In genomic region chr14:92575061-92575772, GRCh38 we compare ENCODE assay signal across 21 cellular contexts.
"Had no signal": no experiment of that assay in that cellular context is flagged by ENCODE, and none has a peak within 500 bp of the region (broad histone marks: within the 10 kb centered on the region; RNA-seq: fewer than 3 reads in every experiment).

No MANE protein-coding gene starts in this region.

- H3K36me3 Mint-ChIP-seq: brain had no signal

- H3K4me3 Mint-ChIP-seq: activated naive CD8-positive, alpha-beta T cell treated with anti-CD3 and anti-CD28 coated beads, Interleukin-2, amount 10 ng/mL, durations not matched to agents 7 days and 5 days; activated T-helper 17 cell treated with anti-CD3 and anti-CD28 coated beads, Interleukin-2, amount 50 U/mL, for 72 hours; brain; stimulated activated memory B cell treated with anti-CD40 and anti-IgM and Interleukin-4, amounts not matched to agents 10 μg/mL and 1 μg/mL and 100 μg/mL, for 72 hours had no signal

- H3K27me3 ChIP-seq: upper lobe of right lung had no signal

- H3K9me3 Mint-ChIP-seq: activated naive CD8-positive, alpha-beta T cell treated with anti-CD3 and anti-CD28 coated beads, Interleukin-2, amount 10 ng/mL, durations not matched to agents 7 days and 5 days; activated T-helper 17 cell treated with anti-CD3 and anti-CD28 coated beads, Interleukin-2, amount 50 U/mL, for 72 hours; stimulated activated memory B cell treated with anti-CD40 and anti-IgM and Interleukin-4, amounts not matched to agents 10 μg/mL and 1 μg/mL and 100 μg/mL, for 72 hours had no signal

- H3K36me3 ChIP-seq: prostate gland had no signal

- FAIRE-seq: colon, small intestine had no signal

- DNase-seq: activated CD4-positive, alpha-beta T cell treated with anti-CD3 and anti-CD28 coated beads, Interleukin-2, amount 50 U/mL, for 1 hour; activated naive CD4-positive, alpha-beta T cell; activated naive CD8-positive, alpha-beta T cell treated with anti-CD3 and anti-CD28 coated beads, Interleukin-2, amount 10 ng/mL, durations not matched to agents 7 days and 5 days; activated T-cell treated with anti-CD3 and anti-CD28 coated beads for 4 hours; anterior cingulate cortex; caudate nucleus; foreskin melanocyte; glutamatergic neuron; hippocampal formation; islet precursor cell; lower lobe of right lung; right cardiac atrium; small intestine; stimulated activated CD4-positive, alpha-beta T cell treated with anti-CD3 and anti-CD28 coated beads, Interleukin-4, amount 100 ng/mL, for 24 hours; upper lobe of right lung had no signal

- H3K4me3 ChIP-seq: lower lobe of right lung, prostate gland, upper lobe of right lung had no signal

- H3K27ac Mint-ChIP-seq: activated T-helper 17 cell treated with anti-CD3 and anti-CD28 coated beads, Interleukin-2, amount 50 U/mL, for 72 hours; brain; stimulated activated memory B cell treated with anti-CD40 and anti-IgM and Interleukin-4, amounts not matched to agents 10 μg/mL and 1 μg/mL and 100 μg/mL, for 72 hours had no signal

- H3K27ac ChIP-seq: lower lobe of right lung, prostate gland, upper lobe of right lung had no signal

- H3K4me1 ChIP-seq: lower lobe of right lung, prostate gland, upper lobe of right lung had no signal

- H3K27me3 Mint-ChIP-seq: activated naive CD8-positive, alpha-beta T cell treated with anti-CD3 and anti-CD28 coated beads, Interleukin-2, amount 10 ng/mL, durations not matched to agents 7 days and 5 days; activated T-helper 17 cell treated with anti-CD3 and anti-CD28 coated beads, Interleukin-2, amount 50 U/mL, for 72 hours; brain; stimulated activated memory B cell treated with anti-CD40 and anti-IgM and Interleukin-4, amounts not matched to agents 10 μg/mL and 1 μg/mL and 100 μg/mL, for 72 hours had no signal

- H3K4me1 Mint-ChIP-seq: brain had no signal

- ATAC-seq: activated CD4-positive, CD25-positive, alpha-beta regulatory T cell treated with anti-CD3 and anti-CD28 coated beads, Interleukin-2, amount 50 U/mL, for 24 hours; activated T-helper 17 cell treated with anti-CD3 and anti-CD28 coated beads, Interleukin-2, amount 50 U/mL, for 72 hours; lower lobe of right lung; right cardiac atrium; stimulated activated memory B cell treated with anti-CD40 and anti-IgM and Interleukin-4, amounts not matched to agents 10 μg/mL and 1 μg/mL and 100 μg/mL, for 72 hours; upper lobe of right lung had no signal

- H3K9me3 ChIP-seq: lower lobe of right lung, prostate gland, upper lobe of right lung had no signal
